In the genomic region with DNA sequence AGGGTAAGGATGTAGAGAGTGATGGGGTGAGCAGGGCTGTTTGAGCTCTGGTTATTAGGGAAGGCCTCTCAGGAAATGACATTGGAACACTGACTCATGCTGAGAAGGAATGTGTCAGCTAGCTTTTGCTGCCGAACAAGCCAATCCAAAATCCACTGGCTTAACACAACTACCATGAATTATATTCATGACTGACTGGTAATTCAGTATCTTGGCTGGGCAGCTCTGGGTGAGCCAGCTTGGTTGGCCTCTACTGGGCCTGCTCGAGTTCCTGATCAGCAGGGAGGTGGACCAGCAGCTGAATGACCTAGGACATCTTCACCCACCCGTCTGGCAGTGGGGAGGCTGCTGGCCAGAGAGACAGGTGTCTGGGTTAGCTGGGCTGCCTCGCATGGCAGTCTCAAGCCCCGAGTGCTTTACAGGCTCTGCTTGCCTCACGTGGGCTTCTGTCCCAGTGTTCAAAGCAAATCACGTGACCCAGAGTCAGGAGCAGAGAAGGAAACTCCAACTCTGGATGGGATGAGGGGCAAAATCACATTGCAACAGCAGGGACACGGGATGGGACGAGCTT, we compare ENCODE assay signal across 16 cellular contexts.
DNase-seq lines count a peak whose midpoint lies in the region; ATAC-seq and TF ChIP-seq lines count a peak whose summit lies in the region.
"Had no signal": no experiment of that assay in that cellular context is flagged by ENCODE, and none has a peak within 500 bp of the region (broad histone marks: within the 10 kb centered on the region; RNA-seq: fewer than 3 reads in every experiment).

No MANE protein-coding gene starts in this region.

- H3K27me3 Mint-ChIP-seq in CD14-positive monocyte (ENCODE audit: low read depth in 3 of 3) (peaks cover 0 to 2% (median 0%) of the 10 kb centered on the region in 3 donors), neural crest cell (ENCODE audit: low read depth) (no peaks in the 10 kb centered on the region)
- H3K27me3 Mint-ChIP-seq: CD4-positive, alpha-beta memory T cell had no signal

- H3K27ac Mint-ChIP-seq in CD14-positive monocyte, result peak overlapping the region; percentile 1 to 85 (median 77)
- peak overlapping the region; percentile 81 for H3K27ac Mint-ChIP-seq in neural crest cell (ENCODE audit: unreplicated experiment)

- H3K4me3 Mint-ChIP-seq in CD14-positive monocyte, result peak overlapping the region in 1 of 2 donors; percentile 77
- peak overlapping the region; percentile 43 for H3K4me3 Mint-ChIP-seq in neural crest cell
- H3K4me3 Mint-ChIP-seq: CD4-positive, alpha-beta memory T cell; endodermal cell had no signal

- H3K4me3 ChIP-seq in epithelial cell of esophagus (ENCODE audit: low read length), result no peak overlapping the region
- H3K4me3 ChIP-seq: SK-N-MC had no signal

- no peak for ATAC-seq in GM21825 (IDR thresholded peaks at IDR 0.05; ENCODE audit: unreplicated experiment)

- H3K9me3 Mint-ChIP-seq in CD14-positive monocyte (peaks cover 0 to 8% (median 3%) of the 10 kb centered on the region in 7 donors), neural crest cell (no peaks in the 10 kb centered on the region)

- peaks cover 45% of the 10 kb centered on the region for H3K4me1 Mint-ChIP-seq in CD14-positive monocyte
- H3K4me1 Mint-ChIP-seq in neural crest cell, result peaks cover 65% of the 10 kb centered on the region

- DNase-seq in CD14-positive monocyte (ENCODE audit: low spot score) (no peak), RKO (ENCODE audit: low spot score) (peak; percentile 72), epithelial cell of esophagus (ENCODE audit: low read depth) (peak; percentile 58), neural crest cell (ENCODE audit: low read depth, low spot score) (no peak), UCSD-AML1 (lab: John Stamatoyannopoulos, UW; ENCODE audit: unreplicated experiment) (no peak), T-helper 9 cell (no peak)
- no peak for DNase-seq in activated CD8-positive, alpha-beta memory T cell treated with anti-CD3 and anti-CD28 coated beads, Interleukin-2, amount 50 U/mL, for 48 hours
- DNase-seq: activated CD4-positive, alpha-beta T cell treated with anti-CD3 and anti-CD28 coated beads, Interleukin-2, amount 50 U/mL, for 4 hours; activated naive CD4-positive, alpha-beta T cell treated with Interleukin-2 at 50 U/mL for 16 hours; CD4-positive, alpha-beta memory T cell; endodermal cell; kidney; NCI-H510A treated with DMSO at 0.1 percent for 48 hours; stimulated activated CD4-positive, alpha-beta T cell treated with anti-CD3 and anti-CD28 coated beads, Interleukin-1b, Interleukin-23, amount 100 ng/mL, for 48 hours had no signal

- intact Hi-C loops in CD14-positive monocyte (cut with micrococcal nuclease), result no loop called here

- H3K36me3 Mint-ChIP-seq in CD14-positive monocyte (peaks cover 51 to 53% of the 10 kb centered on the region in 2 donors), neural crest cell (ENCODE audit: low read depth) (peaks cover 17% of the 10 kb centered on the region)

- TF ChIP-seq CTCF in CD14-positive monocyte (IDR thresholded peaks at IDR 0.05) (no peak), epithelial cell of esophagus (IDR thresholded peaks at IDR 0.05; ENCODE audit: insufficient read depth, low read depth, low read length, missing control alignments) (no peak), neural crest cell (conservative IDR thresholded peaks at IDR 0.05) (no peak)

Comparison
In these comparisons a context has a peak if more than half of its experiments do, and no peak if none do; other contexts are left out.
1. DNase-seq: peak in RKO (single experiment) and epithelial cell of esophagus (single experiment); none in CD14-positive monocyte (single experiment), neural crest cell (single experiment), UCSD-AML1 (single experiment), T-helper 9 cell (single experiment) and activated CD8-positive, alpha-beta memory T cell treated with anti-CD3 and anti-CD28 coated beads, Interleukin-2, amount 50 U/mL, for 48 hours (single experiment).